In genomic region chr2:65481961-65482360, GRCh38 we compare ENCODE assay signal across 33 cellular contexts.
"Had no signal": no experiment of that assay in that cellular context is flagged by ENCODE, and none has a peak within 500 bp of the region (broad histone marks: within the 10 kb centered on the region; RNA-seq: fewer than 3 reads in every experiment).

No MANE protein-coding gene starts in this region.

- H3K4me1 ChIP-seq: adrenal gland, breast epithelium, colonic mucosa had no signal

- H3K4me3 Mint-ChIP-seq: activated B cell treated with CpG ODN at 0.5 μM for 24 hours; activated CD4-positive, alpha-beta memory T cell treated with anti-CD3 and anti-CD28 coated beads for 36 hours; activated CD4-positive, alpha-beta T cell treated with anti-CD3 and anti-CD28 coated beads for 36 hours; activated CD4-positive, alpha-beta T cell treated with anti-CD3 and anti-CD28 coated beads, Interleukin-2, amount 10 ng/mL, durations not matched to agents 24 days and 14 days; activated CD8-positive, alpha-beta memory T cell treated with anti-CD3 and anti-CD28 coated beads, Interleukin-2, amount 10 ng/mL, durations not matched to agents 7 days and 5 days; activated CD8-positive, alpha-beta T cell treated with anti-CD3 and anti-CD28 coated beads, Interleukin-2, amount 10 ng/mL, durations not matched to agents 7 days and 5 days; activated naive CD4-positive, alpha-beta T cell treated with anti-CD3 and anti-CD28 coated beads for 36 hours; activated naive CD4-positive, alpha-beta T cell treated with anti-CD3 and anti-CD28 coated beads, Interleukin-2, amount 50 U/mL, for 24 hours; activated naive CD8-positive, alpha-beta T cell treated with anti-CD3 and anti-CD28 coated beads for 36 hours; activated naive CD8-positive, alpha-beta T cell treated with anti-CD3 and anti-CD28 coated beads, Interleukin-2, amount 50 U/mL, for 24 hours; activated T-helper 1 cell treated with anti-CD3 and anti-CD28 coated beads, Interleukin-12 subunit alpha, Interleukin-12 subunit beta, Interleukin-2, Interleukin-4 antibody, amounts not matched to agents 30 ng/mL and 10 ng/mL and 1 ng/mL, durations not matched to agents 14 hours and 24 hours and 36 hours; brain; T-helper 17 cell; T-helper 2 cell treated with Interferon-gamma antibody and Interleukin-4, amounts not matched to agents 5 μg/mL and 100 μg/mL, for 36 hours had no signal

- H3K27ac Mint-ChIP-seq: activated B cell treated with CpG ODN at 0.5 μM for 24 hours; activated CD4-positive, alpha-beta memory T cell treated with anti-CD3 and anti-CD28 coated beads for 36 hours; activated CD4-positive, alpha-beta T cell treated with anti-CD3 and anti-CD28 coated beads for 36 hours; activated CD4-positive, alpha-beta T cell treated with anti-CD3 and anti-CD28 coated beads, Interleukin-2, amount 10 ng/mL, durations not matched to agents 24 days and 14 days; activated CD8-positive, alpha-beta memory T cell treated with anti-CD3 and anti-CD28 coated beads, Interleukin-2, amount 10 ng/mL, durations not matched to agents 7 days and 5 days; activated CD8-positive, alpha-beta T cell treated with anti-CD3 and anti-CD28 coated beads, Interleukin-2, amount 10 ng/mL, durations not matched to agents 7 days and 5 days; activated naive CD4-positive, alpha-beta T cell treated with anti-CD3 and anti-CD28 coated beads for 36 hours; activated naive CD4-positive, alpha-beta T cell treated with anti-CD3 and anti-CD28 coated beads, Interleukin-2, amount 50 U/mL, for 24 hours; activated naive CD8-positive, alpha-beta T cell treated with anti-CD3 and anti-CD28 coated beads for 36 hours; activated naive CD8-positive, alpha-beta T cell treated with anti-CD3 and anti-CD28 coated beads, Interleukin-2, amount 50 U/mL, for 24 hours; activated T-helper 1 cell treated with anti-CD3 and anti-CD28 coated beads, Interleukin-12 subunit alpha, Interleukin-12 subunit beta, Interleukin-2, Interleukin-4 antibody, amounts not matched to agents 30 ng/mL and 10 ng/mL and 1 ng/mL, durations not matched to agents 14 hours and 24 hours and 36 hours; activated T-helper 2 cell treated with anti-CD3 and anti-CD28 coated beads, Interferon-gamma antibody, Interleukin-2, Interleukin-4, amounts not matched to agents 10 μg/mL and 5 μg/mL and 100 μg/mL, durations not matched to agents 14 hours and 24 hours and 36 hours; brain; T-helper 17 cell; T-helper 2 cell treated with Interferon-gamma antibody and Interleukin-4, amounts not matched to agents 5 μg/mL and 100 μg/mL, for 36 hours had no signal

- H3K4me1 Mint-ChIP-seq: activated B cell treated with CpG ODN at 0.5 μM for 24 hours; activated CD4-positive, alpha-beta T cell treated with anti-CD3 and anti-CD28 coated beads for 36 hours; activated CD4-positive, alpha-beta T cell treated with anti-CD3 and anti-CD28 coated beads, Interleukin-2, amount 10 ng/mL, durations not matched to agents 24 days and 14 days; activated CD8-positive, alpha-beta memory T cell treated with anti-CD3 and anti-CD28 coated beads, Interleukin-2, amount 10 ng/mL, durations not matched to agents 7 days and 5 days; activated naive CD4-positive, alpha-beta T cell treated with anti-CD3 and anti-CD28 coated beads, Interleukin-2, amount 50 U/mL, for 24 hours; activated naive CD8-positive, alpha-beta T cell treated with anti-CD3 and anti-CD28 coated beads for 36 hours; activated naive CD8-positive, alpha-beta T cell treated with anti-CD3 and anti-CD28 coated beads, Interleukin-2, amount 50 U/mL, for 24 hours; brain; T-helper 17 cell had no signal

- H3K36me3 ChIP-seq: adrenal gland, breast epithelium, cardiac muscle cell, colonic mucosa, WERI-Rb-1 had no signal

- H3K27me3 ChIP-seq: adrenal gland, breast epithelium, cardiac muscle cell, colonic mucosa had no signal

- H3K9me3 Mint-ChIP-seq: activated B cell treated with CpG ODN at 0.5 μM for 24 hours; activated CD4-positive, alpha-beta memory T cell treated with anti-CD3 and anti-CD28 coated beads for 36 hours; activated CD4-positive, alpha-beta T cell treated with anti-CD3 and anti-CD28 coated beads, Interleukin-2, amount 10 ng/mL, durations not matched to agents 24 days and 14 days; activated naive CD4-positive, alpha-beta T cell treated with anti-CD3 and anti-CD28 coated beads for 36 hours; activated naive CD4-positive, alpha-beta T cell treated with anti-CD3 and anti-CD28 coated beads, Interleukin-2, amount 50 U/mL, for 24 hours; activated naive CD8-positive, alpha-beta T cell treated with anti-CD3 and anti-CD28 coated beads for 36 hours; activated naive CD8-positive, alpha-beta T cell treated with anti-CD3 and anti-CD28 coated beads, Interleukin-2, amount 50 U/mL, for 24 hours; activated T-helper 1 cell treated with anti-CD3 and anti-CD28 coated beads, Interleukin-12 subunit alpha, Interleukin-12 subunit beta, Interleukin-2, Interleukin-4 antibody, amounts not matched to agents 30 ng/mL and 10 ng/mL and 1 ng/mL, durations not matched to agents 14 hours and 24 hours and 36 hours; activated T-helper 2 cell treated with anti-CD3 and anti-CD28 coated beads, Interferon-gamma antibody, Interleukin-2, Interleukin-4, amounts not matched to agents 10 μg/mL and 5 μg/mL and 100 μg/mL, durations not matched to agents 14 hours and 24 hours and 36 hours; T-helper 2 cell treated with Interferon-gamma antibody and Interleukin-4, amounts not matched to agents 5 μg/mL and 100 μg/mL, for 36 hours had no signal

- H3K9me3 ChIP-seq: adrenal gland, breast epithelium, colonic mucosa had no signal

- DNase-seq: activated B cell treated with CpG ODN at 0.5 μM for 24 hours; activated CD4-positive, alpha-beta memory T cell treated with anti-CD3 and anti-CD28 coated beads for 36 hours; activated CD4-positive, alpha-beta T cell treated with anti-CD3 and anti-CD28 coated beads for 36 hours; activated CD4-positive, alpha-beta T cell treated with anti-CD3 and anti-CD28 coated beads, Interleukin-2, amount 10 ng/mL, durations not matched to agents 24 days and 14 days; activated CD8-positive, alpha-beta memory T cell treated with anti-CD3 and anti-CD28 coated beads, Interleukin-2, amount 10 ng/mL, durations not matched to agents 7 days and 5 days; activated CD8-positive, alpha-beta memory T cell treated with anti-CD3 and anti-CD28 coated beads, Interleukin-2, amount 50 U/mL, for 4 hours; activated CD8-positive, alpha-beta T cell treated with anti-CD3 and anti-CD28 coated beads, Interleukin-2, amount 10 ng/mL, durations not matched to agents 7 days and 5 days; activated effector memory CD4-positive, alpha-beta T cell treated with anti-CD3 and anti-CD28 coated beads, Interleukin-2, amount 50 U/mL, for 16 hours; activated naive CD4-positive, alpha-beta T cell treated with anti-CD3 and anti-CD28 coated beads for 36 hours; activated naive CD8-positive, alpha-beta T cell treated with anti-CD3 and anti-CD28 coated beads for 36 hours; activated naive CD8-positive, alpha-beta T cell treated with anti-CD3 and anti-CD28 coated beads, Interleukin-2, amount 50 U/mL, for 24 hours; activated T-cell treated with anti-CD3 and anti-CD28 coated beads, Interleukin-2, amount 50 U/mL, for 1 hour; activated T-cell treated with anti-CD3 and anti-CD28 coated beads, Interleukin-2, amount 50 U/mL, for 48 hours; adrenal gland; amygdala; aorta; central memory CD4-positive, alpha-beta T cell; cerebellar nuclear complex; colonic mucosa; effector CD8-positive, alpha-beta T cell; foreskin fibroblast; head of caudate nucleus; T-helper 17 cell; T1000; WERI-Rb-1 had no signal

- H3K36me3 Mint-ChIP-seq: activated CD4-positive, alpha-beta memory T cell treated with anti-CD3 and anti-CD28 coated beads for 36 hours; activated CD8-positive, alpha-beta memory T cell treated with anti-CD3 and anti-CD28 coated beads, Interleukin-2, amount 10 ng/mL, durations not matched to agents 7 days and 5 days; activated naive CD4-positive, alpha-beta T cell treated with anti-CD3 and anti-CD28 coated beads, Interleukin-2, amount 50 U/mL, for 24 hours; activated naive CD8-positive, alpha-beta T cell treated with anti-CD3 and anti-CD28 coated beads for 36 hours; brain had no signal

- ATAC-seq: activated CD4-positive, alpha-beta T cell treated with anti-CD3 and anti-CD28 coated beads for 36 hours; activated CD4-positive, CD25-positive, alpha-beta regulatory T cell treated with anti-CD3 and anti-CD28 coated beads, Interleukin-2, amount 50 U/mL, for 24 hours; activated CD8-positive, alpha-beta memory T cell treated with anti-CD3 and anti-CD28 coated beads, Interleukin-2, amount 10 ng/mL, durations not matched to agents 7 days and 5 days; activated CD8-positive, alpha-beta T cell treated with anti-CD3 and anti-CD28 coated beads, Interleukin-2, amount 10 ng/mL, durations not matched to agents 7 days and 5 days; activated naive CD8-positive, alpha-beta T cell treated with anti-CD3 and anti-CD28 coated beads, Interleukin-2, amount 50 U/mL, for 24 hours; T-helper 17 cell had no signal

- H3K4me3 ChIP-seq: adrenal gland, breast epithelium, cardiac muscle cell, colonic mucosa had no signal
